Comparison of ENCODE assay signal across 17 cellular contexts in the genomic region with DNA sequence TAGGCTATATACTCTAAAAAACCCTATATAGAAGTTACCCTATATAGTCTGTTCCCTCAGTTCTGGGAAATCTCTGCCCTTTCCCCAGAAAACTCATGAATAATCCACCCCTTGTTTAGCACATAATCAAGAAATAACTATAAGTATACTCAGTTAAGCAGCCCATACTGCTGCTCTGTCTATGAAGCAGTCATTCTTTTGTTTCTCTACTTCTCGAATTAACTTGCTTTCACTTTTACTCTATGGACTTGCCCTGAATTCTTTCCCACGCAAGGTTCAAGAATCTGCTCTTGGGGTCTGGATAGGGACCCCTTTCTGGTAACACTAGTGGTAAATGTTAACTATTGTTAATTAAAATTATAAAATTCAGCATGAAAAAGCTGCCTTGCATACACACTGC.
DNase-seq lines count a peak whose midpoint lies in the region; ATAC-seq lines count a peak whose summit lies in the region.
"Had no signal": no experiment of that assay in that cellular context is flagged by ENCODE, and none has a peak within 500 bp of the region (broad histone marks: within the 10 kb centered on the region; RNA-seq: fewer than 3 reads in every experiment).

No MANE protein-coding gene starts in this region.

- H3K36me3 Mint-ChIP-seq in central memory CD8-positive, alpha-beta T cell (ENCODE audit: insufficient read depth) = peaks cover 2% of the 10 kb centered on the region

- DNase-seq in central memory CD8-positive, alpha-beta T cell (ENCODE audit: low spot score in 2 of 2) = no peak
- DNase-seq in DMS79 (lab: John Stamatoyannopoulos, UW) (no peak), HuH-7 (ENCODE audit: low spot score) (no peak), NCI-H1092 treated with DMSO at 0.1 percent for 48 hours (lab: John Stamatoyannopoulos, UW) (no peak)
- DNase-seq: activated CD4-positive, alpha-beta T cell treated with anti-CD3 and anti-CD28 coated beads, Interleukin-2, amount 50 U/mL, for 4 hours; activated effector memory CD4-positive, alpha-beta T cell treated with Interleukin-2 at 50 U/mL for 16 hours; anterior cingulate cortex; cortex of kidney; DMS79 treated with DMSO at 0.1 percent for 48 hours; erythroblast; KBM-7; NCI-H1417; nephron progenitor cell had no signal

- peak overlapping the region; percentile 78 for H3K27ac Mint-ChIP-seq in central memory CD8-positive, alpha-beta T cell (ENCODE audit: low read depth)
- H3K27ac Mint-ChIP-seq: nephron progenitor cell had no signal

- peaks cover 11% of the 10 kb centered on the region for H3K4me1 Mint-ChIP-seq in central memory CD8-positive, alpha-beta T cell
- H3K4me1 Mint-ChIP-seq: nephron progenitor cell had no signal

- ATAC-seq in GM18861 (IDR thresholded peaks at IDR 0.05; ENCODE audit: unreplicated experiment) (peak; percentile 47), GM21423 (IDR thresholded peaks at IDR 0.05; ENCODE audit: unreplicated experiment) (peak; percentile 54), HG03095 (IDR thresholded peaks at IDR 0.05; ENCODE audit: unreplicated experiment) (peak; percentile 56), GM21737 (IDR thresholded peaks at IDR 0.05; ENCODE audit: unreplicated experiment) (no peak)
- no peak for ATAC-seq in central memory CD8-positive, alpha-beta T cell (replicated peaks; ENCODE audit: extremely low read depth, poor library complexity, severe bottlenecking)

- no peaks in the 10 kb centered on the region for H3K9me3 Mint-ChIP-seq in central memory CD8-positive, alpha-beta T cell

- H3K4me3 Mint-ChIP-seq in central memory CD8-positive, alpha-beta T cell = no peak overlapping the region
- H3K4me3 Mint-ChIP-seq: nephron progenitor cell had no signal

- no peaks in the 10 kb centered on the region for H3K27me3 Mint-ChIP-seq in central memory CD8-positive, alpha-beta T cell

Comparison
In these comparisons a context has a peak if more than half of its experiments do, and no peak if none do; other contexts are left out.
1. ATAC-seq: peak in GM18861 (single experiment), GM21423 (single experiment) and HG03095 (single experiment); none in central memory CD8-positive, alpha-beta T cell (single experiment) and GM21737 (single experiment).